Comparison of ENCODE assay signal across 1 cellular context in the genomic region with DNA sequence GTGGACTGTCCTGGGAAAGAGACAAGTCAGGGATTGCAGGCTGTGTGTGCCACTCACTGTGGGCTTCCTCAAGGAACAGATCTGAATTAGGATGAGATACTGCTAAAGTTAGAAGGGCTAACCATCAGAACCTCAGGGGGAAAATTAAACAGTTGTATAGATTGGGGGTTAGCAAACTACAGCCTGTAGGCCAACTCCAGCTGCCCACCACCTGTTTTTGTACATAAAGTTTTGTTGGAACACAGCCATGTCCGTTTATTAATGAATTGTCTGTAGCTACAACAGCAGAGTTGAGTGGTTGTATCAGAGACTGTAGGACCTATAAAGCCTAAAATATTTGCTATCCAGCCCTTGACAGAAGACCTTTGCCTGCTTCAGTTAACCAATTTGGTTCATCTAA.
TF ChIP-seq lines count a peak whose summit lies in the region.

No MANE protein-coding gene starts in this region.

TF ChIP-seq in HepG2, 621 proteins besides CTCF, POLR2A, EP300 and RAD21 (continued from another document):
- TF ChIP-seq, protein P1, sequence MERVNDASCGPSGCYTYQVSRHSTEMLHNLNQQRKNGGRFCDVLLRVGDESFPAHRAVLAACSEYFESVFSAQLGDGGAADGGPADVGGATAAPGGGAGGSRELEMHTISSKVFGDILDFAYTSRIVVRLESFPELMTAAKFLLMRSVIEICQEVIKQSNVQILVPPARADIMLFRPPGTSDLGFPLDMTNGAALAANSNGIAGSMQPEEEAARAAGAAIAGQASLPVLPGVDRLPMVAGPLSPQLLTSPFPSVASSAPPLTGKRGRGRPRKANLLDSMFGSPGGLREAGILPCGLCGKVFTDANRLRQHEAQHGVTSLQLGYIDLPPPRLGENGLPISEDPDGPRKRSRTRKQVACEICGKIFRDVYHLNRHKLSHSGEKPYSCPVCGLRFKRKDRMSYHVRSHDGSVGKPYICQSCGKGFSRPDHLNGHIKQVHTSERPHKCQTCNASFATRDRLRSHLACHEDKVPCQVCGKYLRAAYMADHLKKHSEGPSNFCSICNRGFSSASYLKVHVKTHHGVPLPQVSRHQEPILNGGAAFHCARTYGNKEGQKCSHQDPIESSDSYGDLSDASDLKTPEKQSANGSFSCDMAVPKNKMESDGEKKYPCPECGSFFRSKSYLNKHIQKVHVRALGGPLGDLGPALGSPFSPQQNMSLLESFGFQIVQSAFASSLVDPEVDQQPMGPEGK (CRISPR knock-in tag; IDR thresholded peaks at IDR 0.05): no peak
- TF ChIP-seq TMF1 (CRISPR knock-in tag; IDR thresholded peaks at IDR 0.05; ENCODE audit: low read depth) (no peak), ZNF337 (CRISPR knock-in tag; IDR thresholded peaks at IDR 0.05; ENCODE audit: borderline replicate concordance, low read depth) (no peak), KDM5A (IDR thresholded peaks at IDR 0.05; ENCODE audit: borderline replicate concordance, low read length) (no peak), NFE2 (CRISPR knock-in tag; IDR thresholded peaks at IDR 0.05) (no peak), ZNF776 (CRISPR knock-in tag; IDR thresholded peaks at IDR 0.05) (no peak), STAG1 (CRISPR knock-in tag; IDR thresholded peaks at IDR 0.05) (no peak), PHB2 (IDR thresholded peaks at IDR 0.05; ENCODE audit: partially characterized antibody) (no peak), MAFK (conservative IDR thresholded peaks at IDR 0.05 in 1 of 2, IDR thresholded peaks at IDR 0.05 in 1 of 2; ENCODE audit: low read length in 2 of 2) (no peak), TCF7 (IDR thresholded peaks at IDR 0.05; ENCODE audit: low read depth) (no peak), PTBP1 (IDR thresholded peaks at IDR 0.05; ENCODE audit: low read depth, low read length, poor library complexity, severe bottlenecking) (no peak)
- TF ChIP-seq, protein P2, sequence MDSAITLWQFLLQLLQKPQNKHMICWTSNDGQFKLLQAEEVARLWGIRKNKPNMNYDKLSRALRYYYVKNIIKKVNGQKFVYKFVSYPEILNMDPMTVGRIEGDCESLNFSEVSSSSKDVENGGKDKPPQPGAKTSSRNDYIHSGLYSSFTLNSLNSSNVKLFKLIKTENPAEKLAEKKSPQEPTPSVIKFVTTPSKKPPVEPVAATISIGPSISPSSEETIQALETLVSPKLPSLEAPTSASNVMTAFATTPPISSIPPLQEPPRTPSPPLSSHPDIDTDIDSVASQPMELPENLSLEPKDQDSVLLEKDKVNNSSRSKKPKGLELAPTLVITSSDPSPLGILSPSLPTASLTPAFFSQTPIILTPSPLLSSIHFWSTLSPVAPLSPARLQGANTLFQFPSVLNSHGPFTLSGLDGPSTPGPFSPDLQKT (CRISPR knock-in tag; IDR thresholded peaks at IDR 0.05; ENCODE audit: borderline replicate concordance): no peak
- TF ChIP-seq, protein P3, sequence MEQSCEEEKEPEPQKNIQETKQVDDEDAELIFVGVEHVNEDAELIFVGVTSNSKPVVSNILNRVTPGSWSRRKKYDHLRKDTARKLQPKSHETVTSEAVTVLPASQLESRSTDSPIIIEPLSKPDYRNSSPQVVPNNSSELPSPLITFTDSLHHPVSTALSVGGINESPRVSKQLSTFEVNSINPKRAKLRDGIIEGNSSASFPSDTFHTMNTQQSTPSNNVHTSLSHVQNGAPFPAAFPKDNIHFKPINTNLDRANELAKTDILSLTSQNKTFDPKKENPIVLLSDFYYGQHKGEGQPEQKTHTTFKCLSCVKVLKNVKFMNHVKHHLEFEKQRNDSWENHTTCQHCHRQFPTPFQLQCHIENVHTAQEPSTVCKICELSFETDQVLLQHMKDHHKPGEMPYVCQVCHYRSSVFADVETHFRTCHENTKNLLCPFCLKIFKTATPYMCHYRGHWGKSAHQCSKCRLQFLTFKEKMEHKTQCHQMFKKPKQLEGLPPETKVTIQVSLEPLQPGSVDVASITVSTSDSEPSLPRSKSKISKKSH (CRISPR knock-in tag; IDR thresholded peaks at IDR 0.05; ENCODE audit: borderline replicate concordance): no peak
- TF ChIP-seq, protein P4, sequence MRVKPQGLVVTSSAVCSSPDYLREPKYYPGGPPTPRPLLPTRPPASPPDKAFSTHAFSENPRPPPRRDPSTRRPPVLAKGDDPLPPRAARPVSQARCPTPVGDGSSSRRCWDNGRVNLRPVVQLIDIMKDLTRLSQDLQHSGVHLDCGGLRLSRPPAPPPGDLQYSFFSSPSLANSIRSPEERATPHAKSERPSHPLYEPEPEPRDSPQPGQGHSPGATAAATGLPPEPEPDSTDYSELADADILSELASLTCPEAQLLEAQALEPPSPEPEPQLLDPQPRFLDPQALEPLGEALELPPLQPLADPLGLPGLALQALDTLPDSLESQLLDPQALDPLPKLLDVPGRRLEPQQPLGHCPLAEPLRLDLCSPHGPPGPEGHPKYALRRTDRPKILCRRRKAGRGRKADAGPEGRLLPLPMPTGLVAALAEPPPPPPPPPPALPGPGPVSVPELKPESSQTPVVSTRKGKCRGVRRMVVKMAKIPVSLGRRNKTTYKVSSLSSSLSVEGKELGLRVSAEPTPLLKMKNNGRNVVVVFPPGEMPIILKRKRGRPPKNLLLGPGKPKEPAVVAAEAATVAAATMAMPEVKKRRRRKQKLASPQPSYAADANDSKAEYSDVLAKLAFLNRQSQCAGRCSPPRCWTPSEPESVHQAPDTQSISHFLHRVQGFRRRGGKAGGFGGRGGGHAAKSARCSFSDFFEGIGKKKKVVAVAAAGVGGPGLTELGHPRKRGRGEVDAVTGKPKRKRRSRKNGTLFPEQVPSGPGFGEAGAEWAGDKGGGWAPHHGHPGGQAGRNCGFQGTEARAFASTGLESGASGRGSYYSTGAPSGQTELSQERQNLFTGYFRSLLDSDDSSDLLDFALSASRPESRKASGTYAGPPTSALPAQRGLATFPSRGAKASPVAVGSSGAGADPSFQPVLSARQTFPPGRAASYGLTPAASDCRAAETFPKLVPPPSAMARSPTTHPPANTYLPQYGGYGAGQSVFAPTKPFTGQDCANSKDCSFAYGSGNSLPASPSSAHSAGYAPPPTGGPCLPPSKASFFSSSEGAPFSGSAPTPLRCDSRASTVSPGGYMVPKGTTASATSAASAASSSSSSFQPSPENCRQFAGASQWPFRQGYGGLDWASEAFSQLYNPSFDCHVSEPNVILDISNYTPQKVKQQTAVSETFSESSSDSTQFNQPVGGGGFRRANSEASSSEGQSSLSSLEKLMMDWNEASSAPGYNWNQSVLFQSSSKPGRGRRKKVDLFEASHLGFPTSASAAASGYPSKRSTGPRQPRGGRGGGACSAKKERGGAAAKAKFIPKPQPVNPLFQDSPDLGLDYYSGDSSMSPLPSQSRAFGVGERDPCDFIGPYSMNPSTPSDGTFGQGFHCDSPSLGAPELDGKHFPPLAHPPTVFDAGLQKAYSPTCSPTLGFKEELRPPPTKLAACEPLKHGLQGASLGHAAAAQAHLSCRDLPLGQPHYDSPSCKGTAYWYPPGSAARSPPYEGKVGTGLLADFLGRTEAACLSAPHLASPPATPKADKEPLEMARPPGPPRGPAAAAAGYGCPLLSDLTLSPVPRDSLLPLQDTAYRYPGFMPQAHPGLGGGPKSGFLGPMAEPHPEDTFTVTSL (CRISPR knock-in tag; IDR thresholded peaks at IDR 0.05; ENCODE audit: borderline replicate concordance): no peak
